ENCODE assay signal across 8 cellular contexts in the genomic region with DNA sequence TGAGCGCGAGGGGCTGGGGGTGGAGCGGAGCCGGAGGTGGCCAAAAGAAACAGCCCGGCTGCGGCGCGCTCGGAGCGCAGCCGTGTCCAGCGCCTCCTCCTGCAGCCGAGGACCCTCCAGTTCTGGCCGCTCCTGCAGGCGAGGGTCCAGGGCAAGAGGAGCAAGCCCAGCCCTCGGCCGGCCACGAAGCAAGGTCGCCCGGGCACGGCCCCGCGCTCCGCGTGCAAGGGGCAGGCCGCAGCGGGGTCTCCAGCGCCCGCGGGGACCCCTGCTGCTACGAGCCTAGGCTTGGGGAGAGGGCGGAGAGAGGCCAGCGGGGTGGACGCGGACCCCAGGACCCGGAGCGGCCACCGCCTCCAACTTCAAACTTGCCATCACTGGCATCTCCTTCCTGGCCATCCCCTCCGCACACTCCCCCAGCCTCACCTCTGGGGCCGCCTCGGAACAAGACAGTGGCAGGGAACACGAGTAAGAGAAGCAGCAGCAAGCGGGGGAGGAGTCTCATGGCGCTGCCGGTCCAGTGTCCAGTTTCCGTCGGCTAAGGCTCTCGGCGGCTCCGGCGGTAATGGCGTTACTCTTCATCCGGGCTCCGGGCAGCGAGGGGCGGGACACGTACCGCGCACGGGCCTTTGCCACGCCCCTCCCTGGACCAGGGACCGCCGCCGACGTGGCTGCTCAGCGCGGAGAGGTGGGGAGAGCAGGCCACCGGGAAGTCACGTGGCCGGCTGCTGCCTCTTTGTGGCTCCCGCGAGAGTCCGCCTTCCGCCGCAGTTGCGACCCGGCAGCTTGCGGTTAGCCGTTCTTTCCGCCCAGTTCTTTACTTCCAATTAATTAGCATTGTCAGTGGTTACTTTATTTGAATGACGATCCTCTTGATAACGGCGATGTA. TPM values are rescaled to one million over a fixed set of nuclear protein-coding genes. Genes with fewer than 3 reads are reported as not detected.
A peak's percentile ranks its signal among the peaks of the same experiment; 100 is the strongest.
DNase-seq lines count a peak whose midpoint lies in the region; ATAC-seq and TF ChIP-seq lines count a peak whose summit lies in the region.

A gene (minus strand): TSS at position 584 of the 889 bp plus-strand sequence. CDS start 79 bp downstream, at position 505.

- peak within 1 kb of the TSS; percentile 73 to 93 (median 90) for H3K27ac Mint-ChIP-seq in IgD-negative memory B cell

- H3K27me3 ChIP-seq in mononuclear cell (ENCODE audit: insufficient read depth, low read length), result no peaks in the 10 kb centered on the region

- peaks cover 48% of the 10 kb centered on the region for H3K4me1 ChIP-seq in mononuclear cell (ENCODE audit: insufficient read depth, low read length)

- DNase-seq in DMS 273 treated with DMSO at 0.1 percent for 48 hours (lab: John Stamatoyannopoulos, UW) (peak; percentile 90), OCI-M2 (lab: John Stamatoyannopoulos, UW; ENCODE audit: unreplicated experiment) (peak; percentile 81), activated T-cell treated with anti-CD3 and anti-CD28 coated beads for 4 hours (peak; percentile 84), epithelial cell of esophagus (ENCODE audit: low read depth) (peak; percentile 98)
- peak; percentile 79 to 87 for DNase-seq in stimulated activated CD8-positive, alpha-beta memory T cell treated with anti-CD3 and anti-CD28 coated beads, Interleukin-4, amount 100 ng/mL, for 1 hour (ENCODE audit: low read depth in 2 of 2, low spot score in 1 of 2)

- H3K4me3 Mint-ChIP-seq in IgD-negative memory B cell, result peak within 1 kb of the TSS; percentile 93 to 98 (median 96)

- ATAC-seq in GM21529 (IDR thresholded peaks at IDR 0.05; ENCODE audit: unreplicated experiment), result peak; percentile 97

- peaks cover 29 to 44% (median 34%) of the 10 kb centered on the region in 3 donors for H3K4me1 Mint-ChIP-seq in IgD-negative memory B cell

- TF ChIP-seq CTCF in epithelial cell of esophagus (IDR thresholded peaks at IDR 0.05; ENCODE audit: insufficient read depth, low read depth, low read length, missing control alignments), result no peak

- no peaks in the 10 kb centered on the region for H3K9me3 ChIP-seq in mononuclear cell (ENCODE audit: low read depth, low read length)

- H3K4me3 ChIP-seq in epithelial cell of esophagus (ENCODE audit: low read length), result peak within 1 kb of the TSS; percentile 89
- peak within 1 kb of the TSS; percentile 98 for H3K4me3 ChIP-seq in mononuclear cell (ENCODE audit: low read length)

- H3K27me3 Mint-ChIP-seq in IgD-negative memory B cell, result no peaks in the 10 kb centered on the region

- no peaks in the 10 kb centered on the region for H3K9me3 Mint-ChIP-seq in IgD-negative memory B cell

- H3K36me3 Mint-ChIP-seq in IgD-negative memory B cell, result peaks cover 4% of the 10 kb centered on the region

RNA-seq across cellular contexts. Expression of the gene that starts here (rescaled TPM):
- 125 TPM for polyA plus RNA-seq in IgD-negative memory B cell
- total RNA-seq in mononuclear cell, result 74.5 TPM

Comparison
In these comparisons a context has a peak if more than half of its experiments do, and no peak if none do; other contexts are left out.
1. Peak in every context shown above with its lines: DNase-seq, ATAC-seq and H3K4me3 ChIP-seq.